Comparison of ENCODE assay signal across 22 cellular contexts in the genomic region with DNA sequence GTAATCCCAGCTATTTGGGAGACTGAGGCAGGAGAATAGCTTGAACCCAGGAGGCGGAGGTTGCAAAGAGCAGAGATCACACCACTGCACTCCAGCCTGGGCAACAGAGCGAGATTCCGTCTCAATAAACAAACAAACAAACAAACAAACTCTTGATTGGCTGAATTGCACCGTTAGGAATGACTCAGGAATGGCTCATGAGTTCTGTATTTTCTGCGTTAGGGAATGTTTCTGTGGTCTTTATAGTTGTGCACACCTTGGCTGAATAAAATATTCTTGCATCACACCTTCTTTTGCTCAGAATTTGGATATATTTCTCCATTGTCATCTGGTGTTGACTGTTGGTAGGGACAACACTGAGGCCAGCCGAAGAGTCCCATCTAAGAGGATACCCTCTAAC. TPM values are rescaled to one million over a fixed set of nuclear protein-coding genes. Genes with fewer than 3 reads are reported as not detected.
DNase-seq lines count a peak whose midpoint lies in the region; ATAC-seq, FAIRE-seq and TF ChIP-seq lines count a peak whose summit lies in the region.
"Had no signal": no experiment of that assay in that cellular context is flagged by ENCODE, and none has a peak within 500 bp of the region (broad histone marks: within the 10 kb centered on the region; RNA-seq: fewer than 3 reads in every experiment).

No MANE protein-coding gene starts in this region.

- peak; percentile 38 for DNase-seq in ELR (ENCODE audit: low read depth)
- no peak for DNase-seq in Panc1 (ENCODE audit: low read depth, low spot score)
- DNase-seq in K562 (ENCODE audit: extremely low read depth in 1 of 4, low spot score in 3 of 4) = no peak
- DNase-seq in epithelial cell of esophagus (ENCODE audit: low read depth) = peak; percentile 66
- no peak for DNase-seq in NCI-H146 (lab: John Stamatoyannopoulos, UW)
- no peak for DNase-seq in middle frontal gyrus (ENCODE audit: extremely low spot score, low spot score)
- no peak for DNase-seq in upper lobe of left lung
- DNase-seq: 8988T; CD4-positive, alpha-beta memory T cell; DMS153; DMS79 treated with DMSO at 0.1 percent for 48 hours; HCEC 1CT; IMR-90 had no signal

- TF ChIP-seq POLR2A in K562 (conservative IDR thresholded peaks at IDR 0.05) (no peak), upper lobe of left lung (IDR thresholded peaks at IDR 0.05) (no peak)

- BruUV-seq in Panc1 (replicated peaks; lab: Mats Ljungman, UMichigan) (no TSS peak), K562 (replicated peaks; lab: Mats Ljungman, UMichigan) (no TSS peak)

- no peak for TF ChIP-seq CTCF in Panc1 (IDR thresholded peaks at IDR 0.05)
- TF ChIP-seq CTCF in K562 (IDR thresholded peaks at IDR 0.05 in 2 of 3, conservative IDR thresholded peaks at IDR 0.05 in 1 of 3; ENCODE audit: insufficient read depth in 2 of 3, low read depth in 1 of 3, low read length in 3 of 3) = no peak
- no peak for TF ChIP-seq CTCF in epithelial cell of esophagus (IDR thresholded peaks at IDR 0.05; ENCODE audit: insufficient read depth, low read depth, low read length, missing control alignments)
- TF ChIP-seq CTCF in upper lobe of left lung (IDR thresholded peaks at IDR 0.05) = no peak

- H3K79me2 ChIP-seq in K562 (ENCODE audit: control insufficient read depth, insufficient read depth, low read length) = no peaks in the 10 kb centered on the region

- no peaks in the 10 kb centered on the region for H3K36me3 ChIP-seq in Panc1 (ENCODE audit: control insufficient read depth, insufficient read depth, low read length)
- no peaks in the 10 kb centered on the region for H3K36me3 ChIP-seq in K562 (ENCODE audit: control insufficient read depth, insufficient read depth, low read length)
- no peaks in the 10 kb centered on the region for H3K36me3 ChIP-seq in upper lobe of left lung
- H3K36me3 ChIP-seq: BLaER1 had no signal

- intact Hi-C loops in Panc1 (cut with micrococcal nuclease; ENCODE audit: unreplicated experiment) = no loop called here
- intact Hi-C loops in K562 (cut with micrococcal nuclease) = no loop called here

- H3K27me3 ChIP-seq in Panc1 (ENCODE audit: control insufficient read depth, insufficient read depth, low read length) (no peaks in the 10 kb centered on the region), K562 (ENCODE audit: control insufficient read depth in 2 of 2, insufficient read depth in 2 of 2, low read length in 2 of 2) (peaks cover 15 to 40% of the 10 kb centered on the region in 2 experiments), upper lobe of left lung (no peaks in the 10 kb centered on the region)
- H3K27me3 ChIP-seq: BLaER1 had no signal

- WGBS in K562 (ENCODE audit: insufficient coverage, low coverage, missing lambda C conversion rate) = 15% methylated on average over 6 of the region's 6 CpGs
- WGBS in upper lobe of left lung, 2 donors = 92 to 94% methylated on average over 6 of the region's 6 CpGs

- H3K4me1 ChIP-seq in Panc1 (ENCODE audit: control insufficient read depth, insufficient read depth, low read length) = no peaks in the 10 kb centered on the region
- H3K4me1 ChIP-seq in K562 (replicated peaks in 1 of 2; ENCODE audit: control insufficient read depth in 2 of 2, insufficient read depth in 2 of 2, low read length in 2 of 2) = no peaks in the 10 kb centered on the region; a peak in 1 of 5 replicates
- no peaks in the 10 kb centered on the region for H3K4me1 ChIP-seq in upper lobe of left lung
- H3K4me1 ChIP-seq: BLaER1 had no signal

- in situ Hi-C loops in Panc1 (cut with HindIII; ENCODE audit: low pct_unique_long_range_greater_than_20kb, low sequenced_read_pairs) = no loop called here
- in situ Hi-C loops in K562 (cut with MboI) = no loop called here

- 0 out of 2 replicates have a peak, but pooled peaks cover 6% of the 10 kb centered on the region for H4K20me1 ChIP-seq in K562 (replicated peaks; ENCODE audit: control insufficient read depth, insufficient read depth, low read length)
- H4K20me1 ChIP-seq: BLaER1 had no signal

- ATAC-seq in Panc1 (peak; percentile 66; the same call in 1 of the 2 replicates), K562 (no peak), upper lobe of left lung (ENCODE audit: low FRiP score in 2 of 2) (no peak), GM18909 (IDR thresholded peaks at IDR 0.05; ENCODE audit: poor library complexity, unreplicated experiment) (no peak)
- ATAC-seq: GM12878, GM23338 had no signal

- no peaks in the 10 kb centered on the region for H3K9me1 ChIP-seq in K562 (ENCODE audit: control insufficient read depth, insufficient read depth, low read length)

- TF ChIP-seq EP300 in K562 (IDR thresholded peaks at IDR 0.05; ENCODE audit: low read length) = no peak
- no peak for TF ChIP-seq EP300 in upper lobe of left lung (IDR thresholded peaks at IDR 0.05)

- no peak overlapping the region for H3K4me3 ChIP-seq in Panc1 (ENCODE audit: low read depth in 2 of 2, low read length in 2 of 2)
- no peak overlapping the region for H3K4me3 ChIP-seq in K562
- H3K4me3 ChIP-seq in epithelial cell of esophagus (ENCODE audit: low read length) = no peak overlapping the region
- no peak overlapping the region for H3K4me3 ChIP-seq in upper lobe of left lung
- H3K4me3 ChIP-seq: BLaER1, GM12878, GM23338 had no signal

- no peak for FAIRE-seq in K562 (lab: Jason Lieb, UNC)
- FAIRE-seq: GM12878, H54, HTR-8/SVneo had no signal

- H2AFZ ChIP-seq in K562 (ENCODE audit: low read depth, low read length) = no peak overlapping the region
- H2AFZ ChIP-seq: GM23338 had no signal

- no peak for TF ChIP-seq RAD21 in K562 (CRISPR knock-in tag; conservative IDR thresholded peaks at IDR 0.05 in 1 of 2, IDR thresholded peaks at IDR 0.05 in 1 of 2)

- CTCF ChIA-PET in Panc1 (lab: Charles Lee) = no interaction called here
- CTCF ChIA-PET in K562 (lab: Yijun Ruan, JAX; ENCODE audit: low intra/inter-chr PET ratio) = no interaction called here

- H3K9me3 ChIP-seq in Panc1 (ENCODE audit: control insufficient read depth, insufficient read depth, low read depth, low read length) = no peaks in the 10 kb centered on the region
- no peaks in the 10 kb centered on the region for H3K9me3 ChIP-seq in K562 (replicated peaks; ENCODE audit: control insufficient read depth, insufficient read depth, low read depth, low read length)
- no peaks in the 10 kb centered on the region for H3K9me3 ChIP-seq in upper lobe of left lung
- H3K9me3 ChIP-seq: BLaER1 had no signal

- no peak overlapping the region for H3K9ac ChIP-seq in K562 (ENCODE audit: insufficient read depth in 1 of 2, low read depth in 2 of 2, low read length in 2 of 2)
- H3K9ac ChIP-seq: BLaER1 had no signal

- H3K4me2 ChIP-seq in K562 (ENCODE audit: insufficient read depth, low read length) = no peak overlapping the region
- H3K4me2 ChIP-seq: BLaER1, GM23338 had no signal

- POLR2A ChIA-PET in Panc1 (lab: Charles Lee) (no interaction called here), K562 (lab: Yijun Ruan, JAX) (interaction anchor here (2.4 kb wide), 1 partner anchor 8 kb away, joined by 10 read pairs; no protein-coding TSS in a partner anchor)

- H3K27ac ChIP-seq in Panc1 (ENCODE audit: low read length) (no peak overlapping the region), K562 (ENCODE audit: extremely low read depth, low read depth, low read length) (no peak overlapping the region), upper lobe of left lung (no peak overlapping the region)
- H3K27ac ChIP-seq: BLaER1, HL-60 had no signal

RNA-seq across cellular contexts. Expression of gene PI16, which starts 19.7 kb away (rescaled TPM):
- total RNA-seq in Panc1 (2021; ENCODE audit: unreplicated experiment) = not detected
- polyA plus RNA-seq in Panc1 (2012; ENCODE audit: insufficient read length) = not detected
- total RNA-seq in K562 (2011; cell fraction: chromatin; rRNA removed; ENCODE audit: low replicate concordance) = 0.42 TPM in 1 of 2 replicates, not detected in the other
- 0.33 TPM in 1 of 2 replicates, not detected in the other for total RNA-seq in K562 (2011; cell fraction: nucleolus; rRNA removed)
- total RNA-seq in K562 (2011; cell fraction: nucleoplasm; rRNA removed) = 0.15 and 0.84 TPM in 2 replicates
- total RNA-seq in K562 (2014; rRNA removed) = 0.12 and 0.18 TPM in 2 replicates
- total RNA-seq in K562 (2014; rRNA removed; fragmentation: Illumina TruSeq; extraction: Trizol) = not detected in 2 replicates
- not detected in 2 replicates for total RNA-seq in K562 (2015; rRNA removed; fragmentation: Illumina TruSeq; extraction: Trizol)
- 0.18 TPM in 1 of 2 replicates, not detected in the other for total RNA-seq in K562 (2021)
- polyA plus RNA-seq in K562 (2011; rRNA removed) = 0.06 TPM in 1 of 2 replicates, not detected in the other
- polyA plus RNA-seq in K562 (2011; cell fraction: cytosol; rRNA removed) = not detected in 2 replicates
- 0.06 and 0.13 TPM in 2 replicates for polyA plus RNA-seq in K562 (2011; cell fraction: nucleus; rRNA removed)
- polyA plus RNA-seq in K562 (2012) = 0.10 and 0.64 TPM in 2 replicates
- 0.08 TPM in 1 of 2 replicates, not detected in the other for polyA plus RNA-seq in K562 (2014; fragmentation: Illumina TruSeq; extraction: Trizol)
- polyA plus RNA-seq in K562 (2014; fragmentation: Nextera tagmentation; extraction: Ambion mirVana) = not detected
- 0.54 TPM in 1 of 2 replicates, not detected in the other for polyA plus RNA-seq in K562 (2014; rRNA removed)
- polyA minus RNA-seq in K562 (2011; rRNA and poly(A)+ RNA removed) = not detected in 2 replicates
- polyA minus RNA-seq in K562 (2011; cell fraction: cytosol; rRNA and poly(A)+ RNA removed) = not detected in 2 replicates
- polyA minus RNA-seq in K562 (2011; cell fraction: nucleus; rRNA and poly(A)+ RNA removed) = 0.33 TPM in 1 of 2 replicates, not detected in the other
- total RNA-seq in upper lobe of left lung = 10 to 100 TPM in 1 of 6 donors, 1 to 10 TPM in 3, under 1 TPM in 1, not detected in 1; 0.44 to 78.9 (median 4.7) TPM
- total RNA-seq: A673, G401, GM12878, GM23338, IMR-90 had no signal

RNA-seq across cellular contexts. Expression of gene C6orf89, which starts 49.1 kb away (rescaled TPM):
- total RNA-seq in Panc1 (2021; ENCODE audit: unreplicated experiment) (59.2 TPM), K562 (2014; rRNA removed) (47.2 and 63.5 TPM in 2 replicates), K562 (2014; rRNA removed; fragmentation: Illumina TruSeq; extraction: Trizol) (81.6 and 89.0 TPM in 2 replicates), K562 (2015; rRNA removed; fragmentation: Illumina TruSeq; extraction: Trizol) (56.9 and 58.5 TPM in 2 replicates), K562 (2021) (74.8 and 80.1 TPM in 2 replicates), upper lobe of left lung (10 to 100 TPM; 22.0 to 60.8 (median 42.5) TPM)
- polyA plus RNA-seq in Panc1 (2012; ENCODE audit: insufficient read length) = 32.3 TPM
- total RNA-seq in K562 (2011; cell fraction: chromatin; rRNA removed; ENCODE audit: low replicate concordance) = 94.9 and 122 TPM in 2 replicates
- 56.4 and 60.3 TPM in 2 replicates for total RNA-seq in K562 (2011; cell fraction: nucleolus; rRNA removed)
- total RNA-seq in K562 (2011; cell fraction: nucleoplasm; rRNA removed) = 122 and 177 TPM in 2 replicates
- polyA plus RNA-seq in K562 (2011; rRNA removed) (92.9 and 95.9 TPM in 2 replicates), K562 (2014; fragmentation: Illumina TruSeq; extraction: Trizol) (96.1 and 111 TPM in 2 replicates), K562 (2014; fragmentation: Nextera tagmentation; extraction: Ambion mirVana) (10 to 100 TPM; 35.2 to 41.9 TPM), K562 (2014; rRNA removed) (46.7 and 67.6 TPM in 2 replicates)
- polyA plus RNA-seq in K562 (2011; cell fraction: cytosol; rRNA removed) = 47.9 and 60.0 TPM in 2 replicates
- polyA plus RNA-seq in K562 (2011; cell fraction: nucleus; rRNA removed) = 59.9 and 67.0 TPM in 2 replicates
- polyA plus RNA-seq in K562 (2012) = 71.0 and 74.5 TPM in 2 replicates
- polyA minus RNA-seq in K562 (2011; rRNA and poly(A)+ RNA removed) = 51.7 and 54.4 TPM in 2 replicates
- polyA minus RNA-seq in K562 (2011; cell fraction: cytosol; rRNA and poly(A)+ RNA removed) = 23.9 and 29.3 TPM in 2 replicates
- polyA minus RNA-seq in K562 (2011; cell fraction: nucleus; rRNA and poly(A)+ RNA removed) = 9.6 and 22.3 TPM in 2 replicates

RNA-seq across cellular contexts. Expression of gene MTCH1, which starts 51.1 kb away (rescaled TPM):
- 223 TPM for total RNA-seq in Panc1 (2021; ENCODE audit: unreplicated experiment)
- 267 TPM for polyA plus RNA-seq in Panc1 (2012; ENCODE audit: insufficient read length)
- 102 and 218 TPM in 2 replicates for total RNA-seq in K562 (2011; cell fraction: chromatin; rRNA removed; ENCODE audit: low replicate concordance)
- total RNA-seq in K562 (2011; cell fraction: nucleolus; rRNA removed) = 162 and 195 TPM in 2 replicates
- 126 and 134 TPM in 2 replicates for total RNA-seq in K562 (2011; cell fraction: nucleoplasm; rRNA removed)
- total RNA-seq in K562 (2014; rRNA removed) = 118 and 148 TPM in 2 replicates
- total RNA-seq in K562 (2014; rRNA removed; fragmentation: Illumina TruSeq; extraction: Trizol) = 98.3 and 112 TPM in 2 replicates
- total RNA-seq in K562 (2015; rRNA removed; fragmentation: Illumina TruSeq; extraction: Trizol) = 114 and 122 TPM in 2 replicates
- 153 and 161 TPM in 2 replicates for total RNA-seq in K562 (2021)
- 135 and 137 TPM in 2 replicates for polyA plus RNA-seq in K562 (2011; rRNA removed)
- polyA plus RNA-seq in K562 (2011; cell fraction: cytosol; rRNA removed) = 156 and 157 TPM in 2 replicates
- 338 and 345 TPM in 2 replicates for polyA plus RNA-seq in K562 (2011; cell fraction: nucleus; rRNA removed)
- polyA plus RNA-seq in K562 (2012) = 148 and 189 TPM in 2 replicates
- polyA plus RNA-seq in K562 (2014; fragmentation: Illumina TruSeq; extraction: Trizol) = 125 and 128 TPM in 2 replicates
- 10 to 100 TPM in 1 of 2 experiments, 1 to 10 TPM in 1; 7.9 to 14.1 TPM for polyA plus RNA-seq in K562 (2014; fragmentation: Nextera tagmentation; extraction: Ambion mirVana)
- polyA plus RNA-seq in K562 (2014; rRNA removed) = 102 and 116 TPM in 2 replicates
- 101 and 125 TPM in 2 replicates for polyA minus RNA-seq in K562 (2011; rRNA and poly(A)+ RNA removed)
- polyA minus RNA-seq in K562 (2011; cell fraction: cytosol; rRNA and poly(A)+ RNA removed) = 65.4 and 66.7 TPM in 2 replicates
- 139 and 166 TPM in 2 replicates for polyA minus RNA-seq in K562 (2011; cell fraction: nucleus; rRNA and poly(A)+ RNA removed)
- total RNA-seq in upper lobe of left lung = 100 to 1,000 TPM; 184 to 283 (median 219) TPM

Comparison
In these comparisons a context has a peak if more than half of its experiments do, and no peak if none do; other contexts are left out.
1. DNase-seq: peak in ELR (single experiment) and epithelial cell of esophagus (single experiment); none in Panc1 (single experiment), K562 (0 of 4), NCI-H146 (single experiment), middle frontal gyrus (single experiment) and upper lobe of left lung (0 of 2).